ENCODE assay signal across 8 cellular contexts in genomic region chr14:99602054-99602787, GRCh38. TPM values are rescaled to one million over a fixed set of nuclear protein-coding genes. Genes with fewer than 3 reads are reported as not detected.
DNase-seq lines count a peak whose midpoint lies in the region; ATAC-seq and TF ChIP-seq lines count a peak whose summit lies in the region.

No MANE protein-coding gene starts in this region.

- H3K4me1 Mint-ChIP-seq in T-helper 2 cell treated with Interferon-gamma antibody and Interleukin-4, amounts not matched to agents 5 μg/mL and 100 μg/mL, for 36 hours (ENCODE audit: low read depth), result peaks cover 17% of the 10 kb centered on the region

- no peaks in the 10 kb centered on the region for H3K9me3 Mint-ChIP-seq in T-helper 2 cell treated with Interferon-gamma antibody and Interleukin-4, amounts not matched to agents 5 μg/mL and 100 μg/mL, for 36 hours

- peaks cover 12% of the 10 kb centered on the region for H3K27me3 Mint-ChIP-seq in T-helper 2 cell treated with Interferon-gamma antibody and Interleukin-4, amounts not matched to agents 5 μg/mL and 100 μg/mL, for 36 hours (ENCODE audit: low read depth)

- H3K27ac Mint-ChIP-seq in T-helper 2 cell treated with Interferon-gamma antibody and Interleukin-4, amounts not matched to agents 5 μg/mL and 100 μg/mL, for 36 hours, result peak overlapping the region; percentile 31

- peak overlapping the region; percentile 76 to 77 for H3K27ac ChIP-seq in right atrium auricular region
- H3K27ac ChIP-seq in skeletal muscle tissue (ENCODE audit: low read depth, low read length), result no peak overlapping the region

- H3K36me3 ChIP-seq in right atrium auricular region (no peaks in the 10 kb centered on the region), skeletal muscle tissue (ENCODE audit: control insufficient read depth in 3 of 3, insufficient read depth in 3 of 3, low read length in 3 of 3) (no peaks in the 10 kb centered on the region)

- H3K9me3 ChIP-seq in right atrium auricular region, result no peaks in the 10 kb centered on the region
- H3K9me3 ChIP-seq in skeletal muscle tissue (ENCODE audit: control insufficient read depth in 3 of 3, low read length in 3 of 3), result no peaks in the 10 kb centered on the region

- H3K4me3 ChIP-seq in right atrium auricular region (peak overlapping the region; percentile 24 to 84), skeletal muscle tissue (ENCODE audit: low read length in 3 of 3) (peak overlapping the region; percentile 7 to 64 (median 58))

- H3K4me1 ChIP-seq in right atrium auricular region (peaks cover 2 to 74% of the 10 kb centered on the region in 2 donors), skeletal muscle tissue (ENCODE audit: control insufficient read depth in 3 of 3, insufficient read depth in 3 of 3, low read length in 3 of 3) (peaks cover 31 to 57% (median 49%) of the 10 kb centered on the region in 3 donors)

- H3K27me3 ChIP-seq in right atrium auricular region (no peaks in the 10 kb centered on the region), skeletal muscle tissue (ENCODE audit: control insufficient read depth in 3 of 3, insufficient read depth in 3 of 3, low read length in 3 of 3) (no peaks in the 10 kb centered on the region)

- no peaks in the 10 kb centered on the region for H3K36me3 Mint-ChIP-seq in T-helper 2 cell treated with Interferon-gamma antibody and Interleukin-4, amounts not matched to agents 5 μg/mL and 100 μg/mL, for 36 hours (ENCODE audit: low read depth)

- no peak for ATAC-seq in HG02623 (IDR thresholded peaks at IDR 0.05; ENCODE audit: unreplicated experiment)

- peak overlapping the region; percentile 70 for H3K4me3 Mint-ChIP-seq in T-helper 2 cell treated with Interferon-gamma antibody and Interleukin-4, amounts not matched to agents 5 μg/mL and 100 μg/mL, for 36 hours

- TF ChIP-seq CTCF in right atrium auricular region (IDR thresholded peaks at IDR 0.05), result no peak

- DNase-seq in NCI-H524 (lab: John Stamatoyannopoulos, UW) (peak; percentile 15 to 50), NCI-H524 treated with DMSO at 0.1 percent for 48 hours (lab: John Stamatoyannopoulos, UW) (no peak), right atrium auricular region (ENCODE audit: low spot score) (no peak), AG08396 (ENCODE audit: low spot score) (no peak)
- DNase-seq in T-helper 2 cell treated with Interferon-gamma antibody and Interleukin-4, amounts not matched to agents 5 μg/mL and 100 μg/mL, for 36 hours (ENCODE audit: low spot score), result peak; percentile 23
- no peak for DNase-seq in activated CD4-positive, CD25-positive, alpha-beta regulatory T cell (lab: John Stamatoyannopoulos, UW)

- H3K9ac ChIP-seq in skeletal muscle tissue (ENCODE audit: low read depth in 1 of 3, low read length in 3 of 3), result peak overlapping the region; percentile 32 to 33 (median 33)

RNA-seq across cellular contexts. Expression of gene CCDC85C, which starts 1.8 kb away (rescaled TPM):
- total RNA-seq in right atrium auricular region (10 to 100 TPM; 17.1 to 17.7 TPM), skeletal muscle tissue (1.6 TPM)

RNA-seq across cellular contexts. Expression of gene HHIPL1, which starts 42.7 kb away (rescaled TPM):
- total RNA-seq in right atrium auricular region (1 to 10 TPM; 1.8 to 2.4 TPM), skeletal muscle tissue (2.6 TPM)

Comparison
In these comparisons a context has a peak if more than half of its experiments do, and no peak if none do; other contexts are left out.
1. DNase-seq: peak in NCI-H524 (2 of 2) and T-helper 2 cell treated with Interferon-gamma antibody and Interleukin-4, amounts not matched to agents 5 μg/mL and 100 μg/mL, for 36 hours (single experiment); none in NCI-H524 treated with DMSO at 0.1 percent for 48 hours (single experiment), right atrium auricular region (single experiment), activated CD4-positive, CD25-positive, alpha-beta regulatory T cell (0 of 4) and AG08396 (single experiment).